In genomic region chr14:72926292-72927028, GRCh38 we compare ENCODE assay signal across 1 cellular context.
A peak's percentile ranks its signal among the peaks of the same experiment; 100 is the strongest.
TF ChIP-seq lines count a peak whose summit lies in the region.

Gene DCAF4 (plus strand): TSS chr14:72926464. CDS start chr14:72937979, 11,515 bp downstream.

TF ChIP-seq in K562, 482 proteins besides CTCF, POLR2A, EP300 and RAD21 (continued from another document and continues in another):
- TF ChIP-seq ZBTB26 (CRISPR knock-in tag; IDR thresholded peaks at IDR 0.05) (no peak), COPS2 (conservative IDR thresholded peaks at IDR 0.05) (no peak), ZBTB12 (CRISPR knock-in tag; IDR thresholded peaks at IDR 0.05) (no peak), ZNF140 (CRISPR knock-in tag; IDR thresholded peaks at IDR 0.05) (no peak), RBM34 (IDR thresholded peaks at IDR 0.05; ENCODE audit: borderline replicate concordance, insufficient read depth, low read length) (no peak), ZNF764 (CRISPR knock-in tag; IDR thresholded peaks at IDR 0.05; ENCODE audit: low read depth) (no peak), SMARCA4 (IDR thresholded peaks at IDR 0.05) (no peak), ID3 (CRISPR knock-in tag; IDR thresholded peaks at IDR 0.05) (no peak), ID3 (tag; IDR thresholded peaks at IDR 0.05) (no peak), ZNF197 (CRISPR knock-in tag; IDR thresholded peaks at IDR 0.05; ENCODE audit: low read depth) (no peak), THRB (CRISPR knock-in tag; conservative IDR thresholded peaks at IDR 0.05) (no peak), MAX (CRISPR knock-in tag; IDR thresholded peaks at IDR 0.05) (peak; percentile 87), FOXA1 (IDR thresholded peaks at IDR 0.05; ENCODE audit: borderline replicate concordance) (no peak), FOXP1 (CRISPR knock-in tag; IDR thresholded peaks at IDR 0.05) (peak; percentile 69; the same call in 1 of the 2 replicates), HDAC1 (IDR thresholded peaks at IDR 0.05) (peak; percentile 68 to 99; a peak in 3 of 4 replicates), RFX7 (CRISPR knock-in tag; IDR thresholded peaks at IDR 0.05) (no peak), MEF2D (tag; conservative IDR thresholded peaks at IDR 0.05; ENCODE audit: low read depth) (no peak), MYBL2 (IDR thresholded peaks at IDR 0.05; ENCODE audit: low read depth) (no peak), MYBL2 (CRISPR knock-in tag; IDR thresholded peaks at IDR 0.05; ENCODE audit: borderline replicate concordance) (no peak), NELFE (IDR thresholded peaks at IDR 0.05; ENCODE audit: insufficient read depth, insufficient read length) (no peak), ARID3A (IDR thresholded peaks at IDR 0.05; ENCODE audit: borderline replicate concordance, low read depth, low read length) (no peak), KLF1 (tag; IDR thresholded peaks at IDR 0.05) (no peak), TOE1 (IDR thresholded peaks at IDR 0.05; ENCODE audit: borderline replicate concordance) (no peak), TOE1 (CRISPR knock-in tag; IDR thresholded peaks at IDR 0.05; ENCODE audit: borderline replicate concordance, low read depth) (no peak), HDAC8 (tag; IDR thresholded peaks at IDR 0.05) (no peak), ESRRB (CRISPR knock-in tag; IDR thresholded peaks at IDR 0.05; ENCODE audit: borderline replicate concordance) (no peak), HES1 (IDR thresholded peaks at IDR 0.05; ENCODE audit: low read depth) (no peak), NR2C2 (CRISPR knock-in tag; IDR thresholded peaks at IDR 0.05) (no peak), NR2C2 (tag; IDR thresholded peaks at IDR 0.05) (no peak), CAMTA2 (CRISPR knock-in tag; conservative IDR thresholded peaks at IDR 0.05) (no peak), ZNF785 (CRISPR knock-in tag; IDR thresholded peaks at IDR 0.05) (no peak), ETV1 (tag; conservative IDR thresholded peaks at IDR 0.05; ENCODE audit: low read depth) (no peak), NCOA6 (IDR thresholded peaks at IDR 0.05) (no peak), HDAC3 (IDR thresholded peaks at IDR 0.05; ENCODE audit: borderline replicate concordance, partially characterized antibody) (no peak), CHCHD3 (CRISPR knock-in tag; IDR thresholded peaks at IDR 0.05) (no peak), ZNF609 (CRISPR knock-in tag; IDR thresholded peaks at IDR 0.05; ENCODE audit: borderline replicate concordance) (no peak), SP2 (IDR thresholded peaks at IDR 0.05; ENCODE audit: extremely low read depth, low read depth, low read length, poor library complexity, severe bottlenecking) (peak; percentile 64), SRF (CRISPR knock-in tag; IDR thresholded peaks at IDR 0.05) (no peak), ARHGAP35 (IDR thresholded peaks at IDR 0.05; ENCODE audit: partially characterized antibody) (no peak), MCM5 (IDR thresholded peaks at IDR 0.05; ENCODE audit: low read depth) (no peak), EZH2 (IDR thresholded peaks at IDR 0.05; ENCODE audit: borderline replicate concordance, low read depth, low read length) (no peak), MCM3 (IDR thresholded peaks at IDR 0.05) (no peak), TCF15 (CRISPR knock-in tag; IDR thresholded peaks at IDR 0.05) (no peak), NBN (IDR thresholded peaks at IDR 0.05; ENCODE audit: low read depth) (no peak), VEZF1 (CRISPR knock-in tag; IDR thresholded peaks at IDR 0.05) (peak; percentile 60), HIVEP1 (CRISPR knock-in tag; IDR thresholded peaks at IDR 0.05) (no peak), ARNT (IDR thresholded peaks at IDR 0.05) (no peak)
